Comparison of ENCODE assay signal across 17 cellular contexts in genomic region chr1:118294817-118295486, GRCh38.
A peak's percentile ranks its signal among the peaks of the same experiment; 100 is the strongest.
DNase-seq lines count a peak whose midpoint lies in the region; ATAC-seq, FAIRE-seq and TF ChIP-seq lines count a peak whose summit lies in the region.
"Had no signal": no experiment of that assay in that cellular context is flagged by ENCODE, and none has a peak within 500 bp of the region (broad histone marks: within the 10 kb centered on the region; RNA-seq: fewer than 3 reads in every experiment).

No MANE protein-coding gene starts in this region.

- peak overlapping the region; percentile 86 for H3K27ac Mint-ChIP-seq in nephron progenitor cell
- H3K27ac Mint-ChIP-seq in T-helper 2 cell treated with Interferon-gamma antibody and Interleukin-4, amounts not matched to agents 5 μg/mL and 100 μg/mL, for 36 hours: no peak overlapping the region
- H3K27ac Mint-ChIP-seq: CD4-positive, alpha-beta T cell; stimulated activated naive CD8-positive, alpha-beta T cell treated with anti-CD3 and anti-CD28 coated beads, Interleukin-15, Interleukin-2, amounts not matched to agents 100 ng/mL and 50 ng/mL, for 24 hours had no signal

- no peak overlapping the region; the same call in 1 of the 2 replicates for H2BK12ac ChIP-seq in H1 (ENCODE audit: low read depth, low read length)

- no peaks in the 10 kb centered on the region for H3K23me2 ChIP-seq in H1 (ENCODE audit: low read depth, low read length)

- H3K4me2 ChIP-seq in SK-N-SH (peak overlapping the region; percentile 22; the same call in 1 of the 2 replicates), H1 (ENCODE audit: insufficient read depth in 1 of 2, low read depth in 2 of 2, low read length in 2 of 2) (no peak overlapping the region), PC-3 (ENCODE audit: low read length) (no peak overlapping the region)

- no peak for FAIRE-seq in H1 (lab: Jason Lieb, UNC)

- intact Hi-C loops in testis (cut with DNase I; ENCODE audit: low total_unique reads): no loop called here
- intact Hi-C loops in PC-3 (cut with micrococcal nuclease): loop anchor here (5.0 kb wide), 1 partner anchor 148 kb away; no protein-coding TSS in a partner anchor

- no peak overlapping the region for H3K4ac ChIP-seq in H1 (replicated peaks; ENCODE audit: insufficient read length, low read depth, low read length)

- H3K14ac ChIP-seq in H1 (ENCODE audit: insufficient read length): no peak overlapping the region

- no peak for TF ChIP-seq EP300 in SK-N-SH (IDR thresholded peaks at IDR 0.05; ENCODE audit: borderline replicate concordance in 1 of 2, low read depth in 1 of 2, low read length in 1 of 2)
- TF ChIP-seq EP300 in H1 (IDR thresholded peaks at IDR 0.05; ENCODE audit: borderline replicate concordance in 1 of 2, low read depth in 2 of 2, low read length in 2 of 2): no peak

- ATAC-seq in SK-N-SH treated with all-trans-retinoic acid at 6 μM for 48 hours (no peak), PC-3 (no peak), HG03520 (IDR thresholded peaks at IDR 0.05; ENCODE audit: unreplicated experiment) (no peak)
- ATAC-seq: left lobe of liver had no signal

- H2BK15ac ChIP-seq in H1 (ENCODE audit: low read length): no peak overlapping the region

- peak overlapping the region; percentile 10 for H3K4me3 Mint-ChIP-seq in nephron progenitor cell
- H3K4me3 Mint-ChIP-seq in T-helper 2 cell treated with Interferon-gamma antibody and Interleukin-4, amounts not matched to agents 5 μg/mL and 100 μg/mL, for 36 hours: no peak overlapping the region
- H3K4me3 Mint-ChIP-seq: CD4-positive, alpha-beta T cell; stimulated activated naive CD8-positive, alpha-beta T cell treated with anti-CD3 and anti-CD28 coated beads, Interleukin-15, Interleukin-2, amounts not matched to agents 100 ng/mL and 50 ng/mL, for 24 hours had no signal

- H3K4me1 ChIP-seq in SK-N-SH (ENCODE audit: control insufficient read depth in 1 of 2, insufficient read depth in 2 of 2, low read depth in 1 of 2, low read length in 1 of 2): no peaks in the 10 kb centered on the region
- H3K4me1 ChIP-seq in H1 (replicated peaks in 1 of 4; ENCODE audit: control insufficient read depth in 3 of 4, insufficient read depth in 4 of 4, low read length in 3 of 4): peaks cover 0 to 4% (median 0%) of the 10 kb centered on the region in 4 experiments; a peak in 1 of 7 replicates
- peaks cover 6% of the 10 kb centered on the region for H3K4me1 ChIP-seq in testis
- H3K4me1 ChIP-seq in PC-3 (ENCODE audit: insufficient read depth, low read length): no peaks in the 10 kb centered on the region
- H3K4me1 ChIP-seq: prostate gland had no signal

- WGBS in SK-N-SH (ENCODE audit: low lambda C conversion rate): 24% methylated on average over 3 of the region's 5 CpGs
- WGBS in H1 (ENCODE audit: extremely low coverage in 1 of 2, insufficient coverage in 1 of 2, insufficient read length in 1 of 2, insufficient replicate concordance in 2 of 2, low coverage in 1 of 2, low lambda C conversion rate in 2 of 2, missing lambda C conversion rate in 1 of 2), 2 experiments: 95% methylated on average over 5 of the region's 5 CpGs; no CpG with 5 or more reads in 1 of the 2 experiments
- 43 to 66% methylated on average over 5 of the region's 5 CpGs for WGBS in testis, 2 donors

- H2AFZ ChIP-seq in SK-N-SH (ENCODE audit: low read depth) (no peak overlapping the region), H1 (ENCODE audit: low read length) (peak overlapping the region; percentile 92), PC-3 (ENCODE audit: low read length) (no peak overlapping the region)

- H3K79me2 ChIP-seq in SK-N-SH (ENCODE audit: insufficient read depth) (no peaks in the 10 kb centered on the region), H1 (ENCODE audit: control insufficient read depth in 1 of 2, insufficient read depth in 2 of 2, low read length in 2 of 2) (no peaks in the 10 kb centered on the region), PC-3 (ENCODE audit: low read length) (no peaks in the 10 kb centered on the region)

- H3K9ac ChIP-seq in SK-N-SH (no peak overlapping the region), H1 (replicated peaks in 1 of 4; ENCODE audit: extremely low read depth in 1 of 4, low read depth in 3 of 4, low read length in 3 of 4) (no peak overlapping the region), PC-3 (ENCODE audit: low read length) (no peak overlapping the region)

- no peak overlapping the region for H4K5ac ChIP-seq in H1 (ENCODE audit: insufficient read length, low read depth, low read length)

- CTCF ChIA-PET in SK-N-SH (lab: Yijun Ruan, JAX): no interaction called here
- CTCF ChIA-PET in H1 (lab: Charles Lee; ENCODE audit: partially characterized antibody): interaction anchor here (0.5 to 1.0 kb wide), 2 partner anchors 8 to 72 kb away, joined by 3 to 4 read pairs; no protein-coding TSS in a partner anchor
- CTCF ChIA-PET in PC-3 (lab: Charles Lee): no interaction called here

- H4K20me1 ChIP-seq in SK-N-SH (ENCODE audit: insufficient read depth) (no peaks in the 10 kb centered on the region), H1 (replicated peaks in 1 of 2; ENCODE audit: control insufficient read depth in 1 of 2, insufficient read depth in 2 of 2, low read length in 2 of 2) (no peaks in the 10 kb centered on the region), PC-3 (ENCODE audit: low read length) (no peaks in the 10 kb centered on the region)

- peaks cover 78% of the 10 kb centered on the region for H3K4me1 Mint-ChIP-seq in nephron progenitor cell
- no peaks in the 10 kb centered on the region for H3K4me1 Mint-ChIP-seq in T-helper 2 cell treated with Interferon-gamma antibody and Interleukin-4, amounts not matched to agents 5 μg/mL and 100 μg/mL, for 36 hours (ENCODE audit: low read depth)

- H3K79me1 ChIP-seq in H1 (ENCODE audit: low read depth, low read length): no peaks in the 10 kb centered on the region

- H3K9me2 ChIP-seq in SK-N-SH: no peaks in the 10 kb centered on the region
- H3K9me2 ChIP-seq in PC-3 (replicated peaks; ENCODE audit: low read length): no peaks in the 10 kb centered on the region

- no peak for TF ChIP-seq CTCF in SK-N-SH (IDR thresholded peaks at IDR 0.05)
- TF ChIP-seq CTCF in H1 (IDR thresholded peaks at IDR 0.05; ENCODE audit: control extremely low read depth in 1 of 3, insufficient read depth in 1 of 3, low read depth in 1 of 3, low read length in 3 of 3): no peak
- no peak for TF ChIP-seq CTCF in nephron progenitor cell (IDR thresholded peaks at IDR 0.05)
- no peak for TF ChIP-seq CTCF in testis (IDR thresholded peaks at IDR 0.05)
- TF ChIP-seq CTCF in PC-3 (conservative IDR thresholded peaks at IDR 0.05; ENCODE audit: low read depth, low read length): no peak

- H3K36me3 Mint-ChIP-seq in nephron progenitor cell (ENCODE audit: low read depth): no peaks in the 10 kb centered on the region
- H3K36me3 Mint-ChIP-seq in T-helper 2 cell treated with Interferon-gamma antibody and Interleukin-4, amounts not matched to agents 5 μg/mL and 100 μg/mL, for 36 hours (ENCODE audit: low read depth): no peaks in the 10 kb centered on the region

- no peaks in the 10 kb centered on the region for H3K27me3 Mint-ChIP-seq in nephron progenitor cell (ENCODE audit: low read depth, poor library complexity)
- H3K27me3 Mint-ChIP-seq in T-helper 2 cell treated with Interferon-gamma antibody and Interleukin-4, amounts not matched to agents 5 μg/mL and 100 μg/mL, for 36 hours (ENCODE audit: low read depth): no peaks in the 10 kb centered on the region
- H3K27me3 Mint-ChIP-seq: CD4-positive, alpha-beta T cell; stimulated activated naive CD8-positive, alpha-beta T cell treated with anti-CD3 and anti-CD28 coated beads, Interleukin-15, Interleukin-2, amounts not matched to agents 100 ng/mL and 50 ng/mL, for 24 hours had no signal

- no peak overlapping the region for H3K56ac ChIP-seq in H1 (replicated peaks; ENCODE audit: insufficient read length, low read depth, low read length)

- H3K9me3 ChIP-seq in SK-N-SH: no peaks in the 10 kb centered on the region
- no peaks in the 10 kb centered on the region for H3K9me3 ChIP-seq in H1 (ENCODE audit: insufficient read depth in 2 of 2, low read depth in 1 of 2, low read length in 1 of 2)
- no peaks in the 10 kb centered on the region for H3K9me3 ChIP-seq in testis
- no peaks in the 10 kb centered on the region for H3K9me3 ChIP-seq in PC-3 (ENCODE audit: low read length)
- H3K9me3 ChIP-seq: prostate gland had no signal

- no peak overlapping the region for H3K23ac ChIP-seq in H1 (ENCODE audit: insufficient read length)

- H2AK5ac ChIP-seq in H1 (ENCODE audit: low read depth, low read length): no peak overlapping the region

- no peak overlapping the region for H3K27ac ChIP-seq in SK-N-SH (ENCODE audit: low read depth in 2 of 2, low read length in 1 of 2)
- no peak overlapping the region for H3K27ac ChIP-seq in H1 (ENCODE audit: low read depth, low read length)
- H3K27ac ChIP-seq in testis: peak overlapping the region; percentile 38 to 50
- no peak overlapping the region for H3K27ac ChIP-seq in PC-3 (ENCODE audit: low read length)
- H3K27ac ChIP-seq: prostate gland had no signal

- no peak overlapping the region for H2BK5ac ChIP-seq in H1 (ENCODE audit: low read depth, low read length)

- POLR2A ChIA-PET in SK-N-SH (lab: Yijun Ruan, JAX): no interaction called here
- POLR2A ChIA-PET in H1 (lab: Charles Lee; ENCODE audit: partially characterized antibody): no interaction called here
- POLR2A ChIA-PET in PC-3 (lab: Charles Lee; ENCODE audit: unreplicated experiment): no interaction called here

- no peak overlapping the region for H4K91ac ChIP-seq in H1 (replicated peaks; ENCODE audit: insufficient read length, low read length)

- H3K36me3 ChIP-seq in SK-N-SH (replicated peaks in 1 of 2; ENCODE audit: control insufficient read depth in 1 of 2, insufficient read depth in 2 of 2, low read length in 1 of 2) (no peaks in the 10 kb centered on the region), H1 (ENCODE audit: control insufficient read depth in 2 of 4, insufficient read depth in 4 of 4, low read length in 3 of 4) (no peaks in the 10 kb centered on the region), testis (ENCODE audit: low read depth, missing control alignments) (no peaks in the 10 kb centered on the region), PC-3 (ENCODE audit: low read depth, low read length) (no peaks in the 10 kb centered on the region)
- H3K36me3 ChIP-seq: prostate gland had no signal

- no TSS peak for BruUV-seq in PC-3 (replicated peaks; lab: Mats Ljungman, UMichigan)

- TF ChIP-seq RAD21 in SK-N-SH (IDR thresholded peaks at IDR 0.05; ENCODE audit: low read length) (no peak), H1 (IDR thresholded peaks at IDR 0.05 in 1 of 2, conservative IDR thresholded peaks at IDR 0.05 in 1 of 2; ENCODE audit: low read depth in 2 of 2, low read length in 2 of 2) (no peak)

- H3K18ac ChIP-seq in H1 (ENCODE audit: extremely low read depth, low read length): no peak overlapping the region

- H2BK20ac ChIP-seq in H1 (ENCODE audit: low read length): no peak overlapping the region

- no peak overlapping the region for H2BK120ac ChIP-seq in H1 (replicated peaks; ENCODE audit: low read depth, low read length)

- no peaks in the 10 kb centered on the region for H3K9me3 Mint-ChIP-seq in nephron progenitor cell
- no peaks in the 10 kb centered on the region for H3K9me3 Mint-ChIP-seq in T-helper 2 cell treated with Interferon-gamma antibody and Interleukin-4, amounts not matched to agents 5 μg/mL and 100 μg/mL, for 36 hours
- H3K9me3 Mint-ChIP-seq: stimulated activated naive CD8-positive, alpha-beta T cell treated with anti-CD3 and anti-CD28 coated beads, Interleukin-15, Interleukin-2, amounts not matched to agents 100 ng/mL and 50 ng/mL, for 24 hours had no signal

- no peak for DNase-seq in SK-N-SH
- no peak for DNase-seq in H1 (ENCODE audit: low read depth in 1 of 2, low spot score in 2 of 2)
- peak; percentile 11 for DNase-seq in nephron progenitor cell
- peak; percentile 58 for DNase-seq in testis
- DNase-seq in PC-3: no peak
- no peak for DNase-seq in T-helper 2 cell treated with Interferon-gamma antibody and Interleukin-4, amounts not matched to agents 5 μg/mL and 100 μg/mL, for 36 hours (ENCODE audit: low spot score)
- DNase-seq: activated CD4-positive, CD25-positive, alpha-beta regulatory T cell treated with anti-CD3 and anti-CD28 coated beads, Interleukin-2, amount 50 U/mL, for 72 hours; activated effector memory CD4-positive, alpha-beta T cell treated with Interleukin-2 at 50 U/mL for 16 hours; CD4-positive, alpha-beta T cell; NCI-H187 treated with DMSO at 0.1 percent for 48 hours; NCI-H510A treated with DMSO at 0.1 percent for 48 hours; T-helper 9 cell had no signal

- no peak for TF ChIP-seq POLR2A in H1 (IDR thresholded peaks at IDR 0.05; ENCODE audit: control extremely low read depth in 1 of 2, low read depth in 2 of 2, low read length in 2 of 2)
- no peak for TF ChIP-seq POLR2A in testis (IDR thresholded peaks at IDR 0.05)

- no peaks in the 10 kb centered on the region for H3F3A ChIP-seq in SK-N-SH (replicated peaks; ENCODE audit: insufficient read depth)
- no peaks in the 10 kb centered on the region for H3F3A ChIP-seq in PC-3 (ENCODE audit: low read length, unreplicated experiment)

- no peak overlapping the region for H4K8ac ChIP-seq in H1 (ENCODE audit: extremely low read depth, insufficient read depth, low read length)

- H3K4me3 ChIP-seq in SK-N-SH (ENCODE audit: low read depth in 2 of 2, low read length in 1 of 2): no peak overlapping the region
- H3K4me3 ChIP-seq in H1 (ENCODE audit: extremely low read depth in 1 of 4, insufficient read depth in 2 of 4, low read depth in 3 of 4, low read length in 4 of 4): no peak overlapping the region
- no peak overlapping the region for H3K4me3 ChIP-seq in testis
- no peak overlapping the region for H3K4me3 ChIP-seq in PC-3 (ENCODE audit: low read length)
- H3K4me3 ChIP-seq: prostate gland had no signal

- H3K27me3 ChIP-seq in SK-N-SH (ENCODE audit: insufficient read depth): no peaks in the 10 kb centered on the region
- H3K27me3 ChIP-seq in H1 (replicated peaks in 1 of 4; ENCODE audit: control insufficient read depth in 3 of 4, extremely low read depth in 1 of 4, insufficient read depth in 3 of 4, low read length in 3 of 4): no peaks in the 10 kb centered on the region
- H3K27me3 ChIP-seq in testis: no peaks in the 10 kb centered on the region
- H3K27me3 ChIP-seq in PC-3 (ENCODE audit: low read length): peaks cover 32% of the 10 kb centered on the region

Comparison
In these comparisons a context has a peak if more than half of its experiments do, and no peak if none do; other contexts are left out.
1. DNase-seq: peak in nephron progenitor cell (single experiment) and testis (single experiment); none in SK-N-SH (single experiment), H1 (0 of 2), PC-3 (single experiment) and T-helper 2 cell treated with Interferon-gamma antibody and Interleukin-4, amounts not matched to agents 5 μg/mL and 100 μg/mL, for 36 hours (single experiment).
2. H3K27ac ChIP-seq: peak in testis (2 of 2); none in SK-N-SH (0 of 2), H1 (single experiment) and PC-3 (single experiment).